Comparison of ENCODE assay signal across 28 cellular contexts in the genomic region with DNA sequence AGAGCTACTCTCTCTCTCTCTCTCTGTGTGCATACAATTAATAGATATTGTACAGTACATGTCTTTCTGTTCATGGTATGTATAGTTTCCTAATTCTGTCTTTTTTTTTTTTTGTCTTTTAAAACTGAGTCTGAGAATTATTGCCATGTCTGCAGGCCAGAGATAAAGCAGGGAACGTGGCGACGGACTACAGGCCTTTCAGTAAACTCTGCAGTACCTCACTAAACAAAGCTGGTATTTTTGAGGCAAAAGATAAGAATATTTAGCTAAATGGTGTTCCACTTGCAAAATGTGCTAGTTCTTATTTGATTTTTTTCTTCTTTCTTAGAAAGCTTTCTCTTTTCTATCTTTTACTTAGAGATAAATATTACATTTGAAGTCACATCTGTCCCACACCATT.
"Had no signal": no experiment of that assay in that cellular context is flagged by ENCODE, and none has a peak within 500 bp of the region (broad histone marks: within the 10 kb centered on the region; RNA-seq: fewer than 3 reads in every experiment).

No MANE protein-coding gene starts in this region.

- H3K27ac ChIP-seq: left ventricle myocardium inferior, ovary, psoas muscle, right atrium auricular region, stomach, suprapubic skin, tibial nerve had no signal

- H3K27me3 Mint-ChIP-seq: activated B cell treated with CpG ODN at 0.5 μM for 24 hours; activated CD4-positive, alpha-beta T cell treated with anti-CD3 and anti-CD28 coated beads for 36 hours; activated naive CD4-positive, alpha-beta T cell treated with anti-CD3 and anti-CD28 coated beads, Interleukin-2, amount 50 U/mL, for 24 hours; natural killer cell treated with Interleukin-12 subunit alpha and Interleukin-12 subunit beta and Interleukin-15 and Interleukin-18, amount 100 ng/mL, for 72 hours; T-cell had no signal

- H3K4me3 ChIP-seq: left ventricle myocardium inferior, ovary, psoas muscle, right atrium auricular region, stomach, suprapubic skin, tibial nerve had no signal

- ATAC-seq: activated T-cell treated with anti-CD3 and anti-CD28 coated beads, Interleukin-2, amount 50 U/mL, for 4 hours; esophagus mucosa; natural killer cell treated with Interleukin-12 subunit alpha and Interleukin-12 subunit beta and Interleukin-15 and Interleukin-18, amount 100 ng/mL, for 72 hours; psoas muscle; T-cell had no signal

- H3K27ac Mint-ChIP-seq: activated B cell treated with CpG ODN at 0.5 μM for 24 hours; activated CD4-positive, alpha-beta T cell treated with anti-CD3 and anti-CD28 coated beads for 36 hours; activated naive CD4-positive, alpha-beta T cell treated with anti-CD3 and anti-CD28 coated beads, Interleukin-2, amount 50 U/mL, for 24 hours; brain; natural killer cell treated with Interleukin-12 subunit alpha and Interleukin-12 subunit beta and Interleukin-15 and Interleukin-18, amount 100 ng/mL, for 72 hours; T-cell; T-helper 2 cell treated with Interferon-gamma antibody and Interleukin-4, amounts not matched to agents 5 μg/mL and 100 μg/mL, for 36 hours had no signal

- H3K4me1 Mint-ChIP-seq: activated naive CD4-positive, alpha-beta T cell treated with anti-CD3 and anti-CD28 coated beads, Interleukin-2, amount 50 U/mL, for 24 hours; brain; T-cell had no signal

- H3K9me3 ChIP-seq: left ventricle myocardium inferior, ovary, psoas muscle, right atrium auricular region, stomach, suprapubic skin, tibial nerve had no signal

- H3K4me1 ChIP-seq: left ventricle myocardium inferior, psoas muscle, right atrium auricular region, stomach, tibial nerve had no signal

- DNase-seq: activated B cell treated with CpG ODN at 0.5 μM for 24 hours; activated CD4-positive, alpha-beta T cell treated with anti-CD3 and anti-CD28 coated beads for 36 hours; activated CD4-positive, alpha-beta T cell treated with anti-CD3 and anti-CD28 coated beads, Interleukin-2, amount 50 U/mL, for 48 hours; activated CD8-positive, alpha-beta memory T cell treated with anti-CD3 and anti-CD28 coated beads, Interleukin-2, amount 50 U/mL, for 48 hours; activated gamma-delta T cell treated with Interleukin-2 at 50 U/mL for 16 hours; activated T-cell treated with anti-CD3 and anti-CD28 coated beads, Interleukin-2, amount 50 U/mL, for 4 hours; aorta; dermis blood vessel endothelial cell; effector CD8-positive, alpha-beta T cell; glutamatergic neuron; hippocampal formation; left ventricle myocardium inferior; mammary epithelial cell; midbrain; ovary; psoas muscle; stimulated activated CD4-positive, alpha-beta T cell treated with anti-CD3 and anti-CD28 coated beads, Interleukin-12 subunit alpha, Interleukin-12 subunit beta, amount 100 ng/mL, for 4 hours; stimulated activated CD4-positive, alpha-beta T cell treated with anti-CD3 and anti-CD28 coated beads, Interleukin-4, amount 100 ng/mL, for 4 hours; stomach; T-cell had no signal

- H3K27me3 ChIP-seq: ovary, right atrium auricular region, stomach, suprapubic skin, tibial nerve had no signal

- H3K36me3 ChIP-seq: ovary, right atrium auricular region, suprapubic skin had no signal

- H3K9me3 Mint-ChIP-seq: activated naive CD4-positive, alpha-beta T cell treated with anti-CD3 and anti-CD28 coated beads, Interleukin-2, amount 50 U/mL, for 24 hours; activated T-cell treated with anti-CD3 and anti-CD28 coated beads, Interleukin-2, amount 50 U/mL, for 4 hours; brain; natural killer cell treated with Interleukin-12 subunit alpha and Interleukin-12 subunit beta and Interleukin-15 and Interleukin-18, amount 100 ng/mL, for 72 hours; T-cell; T-helper 2 cell treated with Interferon-gamma antibody and Interleukin-4, amounts not matched to agents 5 μg/mL and 100 μg/mL, for 36 hours had no signal

- H3K4me3 Mint-ChIP-seq: activated B cell treated with CpG ODN at 0.5 μM for 24 hours; activated CD4-positive, alpha-beta T cell treated with anti-CD3 and anti-CD28 coated beads for 36 hours; activated naive CD4-positive, alpha-beta T cell treated with anti-CD3 and anti-CD28 coated beads, Interleukin-2, amount 50 U/mL, for 24 hours; activated T-cell treated with anti-CD3 and anti-CD28 coated beads, Interleukin-2, amount 50 U/mL, for 4 hours; brain; natural killer cell treated with Interleukin-12 subunit alpha and Interleukin-12 subunit beta and Interleukin-15 and Interleukin-18, amount 100 ng/mL, for 72 hours; T-cell; T-helper 2 cell treated with Interferon-gamma antibody and Interleukin-4, amounts not matched to agents 5 μg/mL and 100 μg/mL, for 36 hours had no signal

- H3K36me3 Mint-ChIP-seq: natural killer cell treated with Interleukin-12 subunit alpha and Interleukin-12 subunit beta and Interleukin-15 and Interleukin-18, amount 100 ng/mL, for 72 hours had no signal
